In the genomic region with DNA sequence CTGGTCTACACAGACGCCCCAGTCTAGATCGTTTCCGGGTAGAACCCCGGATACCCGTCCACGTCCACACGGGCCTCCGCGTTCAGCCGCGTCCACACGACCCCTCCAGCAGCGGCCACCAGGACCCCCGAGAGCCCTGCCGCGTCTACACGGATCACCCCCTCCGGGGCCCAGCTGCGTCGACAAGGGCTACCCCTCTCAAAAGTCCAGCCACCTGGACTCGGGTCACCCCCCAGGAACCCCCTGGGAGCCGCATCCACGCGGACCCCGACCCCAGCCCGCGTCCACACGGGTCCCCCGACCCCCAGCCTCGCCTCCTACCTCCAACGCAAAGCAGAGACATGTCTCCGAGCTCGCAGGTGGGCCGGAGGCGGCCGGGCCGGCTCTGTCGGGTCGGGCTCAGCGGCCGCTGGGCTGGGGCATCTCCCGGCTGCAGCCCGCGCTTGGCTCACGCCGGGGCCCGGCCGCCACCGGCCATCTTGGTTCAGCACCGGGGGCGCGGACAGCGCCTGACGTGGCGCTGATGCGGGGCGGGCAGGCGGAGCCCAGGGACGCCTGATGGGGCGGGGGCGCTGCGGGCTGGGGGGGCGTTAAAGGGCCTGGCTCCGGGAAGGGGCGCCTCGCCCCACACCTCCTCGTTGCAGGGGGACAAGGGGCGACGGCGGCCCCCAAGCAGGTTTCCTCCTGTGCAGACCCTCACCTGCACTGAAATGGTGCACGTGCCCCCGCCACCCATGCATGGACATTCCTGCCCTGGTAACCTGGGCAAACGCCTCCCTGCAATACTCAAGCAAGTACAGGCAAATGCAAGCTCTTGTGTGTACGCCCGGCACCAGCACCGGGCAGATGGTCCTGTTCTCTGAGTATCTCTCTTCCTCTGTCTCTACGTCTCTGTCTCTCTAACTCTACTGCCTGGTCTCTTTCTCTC, we compare ENCODE assay signal across 8 cellular contexts. TPM values are rescaled to one million over a fixed set of nuclear protein-coding genes. Genes with fewer than 3 reads are reported as not detected.
DNase-seq lines count a peak whose midpoint lies in the region; ATAC-seq and TF ChIP-seq lines count a peak whose summit lies in the region.

A gene (minus strand): TSS at position 498 of the 928 bp plus-strand sequence. CDS start 155 bp downstream, at position 343.

- H3K27me3 ChIP-seq in neural cell (ENCODE audit: insufficient read depth, low read depth, low read length): no peaks in the 10 kb centered on the region

- H2AFZ ChIP-seq in neural cell (ENCODE audit: low read depth, low read length): peak within 1 kb of the TSS; percentile 85

- H3K9ac ChIP-seq in neural cell (ENCODE audit: low read length): peak within 1 kb of the TSS; percentile 89

- H3K4me2 ChIP-seq in neural cell (ENCODE audit: low read length): peak within 1 kb of the TSS; percentile 76

- H3F3A ChIP-seq in neural cell (ENCODE audit: insufficient read depth, low read length, poor library complexity, severe bottlenecking): no peaks in the 10 kb centered on the region

- no peaks in the 10 kb centered on the region for H3K79me2 ChIP-seq in neural cell (replicated peaks; ENCODE audit: insufficient read depth, low read length)

- H3K4me3 ChIP-seq in epithelial cell of esophagus (ENCODE audit: low read length): no peak within 1 kb of the TSS
- H3K4me3 ChIP-seq in neural cell (ENCODE audit: low read length): peak within 1 kb of the TSS; percentile 99

- H3K36me3 ChIP-seq in neural cell (ENCODE audit: insufficient read depth, low read length): no peaks in the 10 kb centered on the region

- H3K9me3 ChIP-seq in neural cell (ENCODE audit: low read length): no peaks in the 10 kb centered on the region

- TF ChIP-seq EP300 in neural cell (conservative IDR thresholded peaks at IDR 0.05; ENCODE audit: poor library complexity, severe bottlenecking): no peak

- ATAC-seq in HG03432 (IDR thresholded peaks at IDR 0.05; ENCODE audit: unreplicated experiment) (no peak), HG03280 (IDR thresholded peaks at IDR 0.05; ENCODE audit: unreplicated experiment) (no peak)

- no peaks in the 10 kb centered on the region for H4K20me1 ChIP-seq in neural cell (ENCODE audit: insufficient read depth)

- peak; percentile 73 for DNase-seq in GM10266 (ENCODE audit: extremely low spot score)
- DNase-seq in NCI-H2196 (lab: John Stamatoyannopoulos, UW; ENCODE audit: unreplicated experiment): peak; percentile 78
- peak; percentile 35 for DNase-seq in activated T-cell treated with anti-CD3 and anti-CD28 coated beads for 24 hours (ENCODE audit: low read depth)
- peak; percentile 47 for DNase-seq in epithelial cell of esophagus (ENCODE audit: low read depth)
- DNase-seq in dedifferentiated amniotic fluid mesenchymal stem cell (ENCODE audit: extremely low spot score): no peak

- TF ChIP-seq RAD21 in neural cell (conservative IDR thresholded peaks at IDR 0.05): peak; percentile 4

- no peaks in the 10 kb centered on the region for H3K9me2 ChIP-seq in neural cell (ENCODE audit: insufficient read depth, low read length)

- TF ChIP-seq CTCF in GM10266 (IDR thresholded peaks at IDR 0.05; ENCODE audit: control insufficient read depth, insufficient read depth, low read depth, missing control alignments) (no peak), epithelial cell of esophagus (IDR thresholded peaks at IDR 0.05; ENCODE audit: insufficient read depth, low read depth, low read length, missing control alignments) (no peak), neural cell (IDR thresholded peaks at IDR 0.05; ENCODE audit: poor library complexity, severe bottlenecking) (no peak)

- peak within 1 kb of the TSS; percentile 63 for H3K27ac ChIP-seq in neural cell (ENCODE audit: low read length)

TF ChIP-seq in neural cell, 6 proteins besides CTCF, POLR2A, EP300 and RAD21:
- TF ChIP-seq MXI1 (conservative IDR thresholded peaks at IDR 0.05; ENCODE audit: poor library complexity, severe bottlenecking) (peak; percentile 64), EZH2 (IDR thresholded peaks at IDR 0.05; ENCODE audit: borderline replicate concordance, insufficient read depth, low read length, poor library complexity, severe bottlenecking) (no peak), SMC3 (conservative IDR thresholded peaks at IDR 0.05; ENCODE audit: poor library complexity) (peak; percentile 6), TAF1 (IDR thresholded peaks at IDR 0.05; ENCODE audit: low read depth) (peak; percentile 21), POLR2AphosphoS5 (IDR thresholded peaks at IDR 0.05) (peak; percentile 62)
- TF ChIP-seq, protein P1, sequence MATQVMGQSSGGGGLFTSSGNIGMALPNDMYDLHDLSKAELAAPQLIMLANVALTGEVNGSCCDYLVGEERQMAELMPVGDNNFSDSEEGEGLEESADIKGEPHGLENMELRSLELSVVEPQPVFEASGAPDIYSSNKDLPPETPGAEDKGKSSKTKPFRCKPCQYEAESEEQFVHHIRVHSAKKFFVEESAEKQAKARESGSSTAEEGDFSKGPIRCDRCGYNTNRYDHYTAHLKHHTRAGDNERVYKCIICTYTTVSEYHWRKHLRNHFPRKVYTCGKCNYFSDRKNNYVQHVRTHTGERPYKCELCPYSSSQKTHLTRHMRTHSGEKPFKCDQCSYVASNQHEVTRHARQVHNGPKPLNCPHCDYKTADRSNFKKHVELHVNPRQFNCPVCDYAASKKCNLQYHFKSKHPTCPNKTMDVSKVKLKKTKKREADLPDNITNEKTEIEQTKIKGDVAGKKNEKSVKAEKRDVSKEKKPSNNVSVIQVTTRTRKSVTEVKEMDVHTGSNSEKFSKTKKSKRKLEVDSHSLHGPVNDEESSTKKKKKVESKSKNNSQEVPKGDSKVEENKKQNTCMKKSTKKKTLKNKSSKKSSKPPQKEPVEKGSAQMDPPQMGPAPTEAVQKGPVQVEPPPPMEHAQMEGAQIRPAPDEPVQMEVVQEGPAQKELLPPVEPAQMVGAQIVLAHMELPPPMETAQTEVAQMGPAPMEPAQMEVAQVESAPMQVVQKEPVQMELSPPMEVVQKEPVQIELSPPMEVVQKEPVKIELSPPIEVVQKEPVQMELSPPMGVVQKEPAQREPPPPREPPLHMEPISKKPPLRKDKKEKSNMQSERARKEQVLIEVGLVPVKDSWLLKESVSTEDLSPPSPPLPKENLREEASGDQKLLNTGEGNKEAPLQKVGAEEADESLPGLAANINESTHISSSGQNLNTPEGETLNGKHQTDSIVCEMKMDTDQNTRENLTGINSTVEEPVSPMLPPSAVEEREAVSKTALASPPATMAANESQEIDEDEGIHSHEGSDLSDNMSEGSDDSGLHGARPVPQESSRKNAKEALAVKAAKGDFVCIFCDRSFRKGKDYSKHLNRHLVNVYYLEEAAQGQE (IDR thresholded peaks at IDR 0.05; ENCODE audit: borderline replicate concordance): peak; percentile 95
TF ChIP-seq in neural cell: peak in this region for 5.

RNA-seq across cellular contexts. Expression of the gene that starts here (rescaled TPM):
- polyA plus RNA-seq in neural cell: 7.8 and 7.9 TPM in 2 replicates
- polyA minus RNA-seq in neural cell: 30.9 and 33.2 TPM in 2 replicates
